ENCODE assay signal across 20 cellular contexts in genomic region chr16:62038646-62039045, GRCh38. TPM values are rescaled to one million over a fixed set of nuclear protein-coding genes. Genes with fewer than 3 reads are reported as not detected.
"Had no signal": no experiment of that assay in that cellular context is flagged by ENCODE, and none has a peak within 500 bp of the region (broad histone marks: within the 10 kb centered on the region; RNA-seq: fewer than 3 reads in every experiment).

No MANE protein-coding gene starts in this region.

- DNase-seq: effector CD4-positive, alpha-beta T cell; endodermal cell; erythroblast; foreskin melanocyte; heart left ventricle; hippocampal formation; kidney glomerular epithelial cell; mammary epithelial cell; natural killer cell; right cardiac atrium; small intestine; stimulated activated CD4-positive, alpha-beta T cell treated with anti-CD3 and anti-CD28 coated beads, Interleukin-2, amount 100 ng/mL, for 48 hours; stimulated activated CD8-positive, alpha-beta memory T cell treated with anti-CD3 and anti-CD28 coated beads, Interleukin-4, amount 100 ng/mL, for 48 hours; trophoblast cell had no signal

- H3K9me3 ChIP-seq: heart left ventricle, neutrophil, thoracic aorta had no signal

- H3K27ac ChIP-seq: coronary artery, heart left ventricle, neutrophil, thoracic aorta had no signal

- H3K36me3 ChIP-seq: heart left ventricle, neutrophil, thoracic aorta had no signal

- H3K4me3 ChIP-seq: coronary artery, heart left ventricle, thoracic aorta had no signal

RNA-seq across cellular contexts. Expression of gene CDH8, which starts 2.4 kb away (rescaled TPM):
- total RNA-seq: dermis microvascular lymphatic vessel endothelial cell, endothelial cell of umbilical vein, left lobe of liver, natural killer cell, right cardiac atrium had no signal
